ENCODE assay signal across 1 cellular context in genomic region chr3:63863150-63864007, GRCh38.
A peak's percentile ranks its signal among the peaks of the same experiment; 100 is the strongest.
TF ChIP-seq lines count a peak whose summit lies in the region.

TSS of gene ATXN7 (plus strand) at chr3:63863867. CDS start at chr3:63912599, 48,732 bp downstream.
TSS of gene THOC7 (minus strand) at chr3:63863805. CDS start at chr3:63863790, 15 bp downstream.

TF ChIP-seq in HepG2, 621 proteins besides CTCF, POLR2A, EP300 and RAD21 (continued from another document and continues in another):
- peak; percentile 24 for TF ChIP-seq HNRNPK (IDR thresholded peaks at IDR 0.05; ENCODE audit: low read depth, low read length, poor library complexity, severe bottlenecking)
- no peak for TF ChIP-seq ZNF362 (CRISPR knock-in tag; IDR thresholded peaks at IDR 0.05; ENCODE audit: borderline replicate concordance)
- peak; percentile 70; the same call in 1 of the 2 replicates for TF ChIP-seq NR2C2 (CRISPR knock-in tag; IDR thresholded peaks at IDR 0.05; ENCODE audit: borderline replicate concordance)
- TF ChIP-seq NFAT5 (CRISPR knock-in tag; IDR thresholded peaks at IDR 0.05) = 0 out of 2 replicates have a peak, but pooled peaks have one; percentile 30
- no peak for TF ChIP-seq ZNF609 (CRISPR knock-in tag; IDR thresholded peaks at IDR 0.05; ENCODE audit: borderline replicate concordance)
- TF ChIP-seq ZFP91 (CRISPR knock-in tag; IDR thresholded peaks at IDR 0.05; ENCODE audit: borderline replicate concordance) = peak; percentile 54; the same call in 1 of the 2 replicates
- TF ChIP-seq BHLHE40 (IDR thresholded peaks at IDR 0.05; ENCODE audit: low read length) = no peak
- 0 out of 2 replicates have a peak, but pooled peaks have one; percentile 75 for TF ChIP-seq ZSCAN12 (CRISPR knock-in tag; IDR thresholded peaks at IDR 0.05)
- TF ChIP-seq ZFP36L1 (CRISPR knock-in tag; IDR thresholded peaks at IDR 0.05) = no peak
- no peak for TF ChIP-seq SOX5 (CRISPR knock-in tag; IDR thresholded peaks at IDR 0.05; ENCODE audit: borderline replicate concordance)
- no peak for TF ChIP-seq TRAFD1 (CRISPR knock-in tag; IDR thresholded peaks at IDR 0.05; ENCODE audit: borderline replicate concordance)
- TF ChIP-seq ZBTB25 (CRISPR knock-in tag; IDR thresholded peaks at IDR 0.05) = no peak
- TF ChIP-seq ZSCAN25 (CRISPR knock-in tag; IDR thresholded peaks at IDR 0.05) = no peak
- no peak for TF ChIP-seq GMEB2 (CRISPR knock-in tag; IDR thresholded peaks at IDR 0.05; ENCODE audit: low read depth)
- no peak for TF ChIP-seq FUBP1 (CRISPR knock-in tag; IDR thresholded peaks at IDR 0.05; ENCODE audit: borderline replicate concordance)
- no peak for TF ChIP-seq DDIT3 (CRISPR knock-in tag; IDR thresholded peaks at IDR 0.05)
- no peak; the same call in 1 of the 2 replicates for TF ChIP-seq HOXA3 (CRISPR knock-in tag; IDR thresholded peaks at IDR 0.05)
- TF ChIP-seq ZNF121 (CRISPR knock-in tag; IDR thresholded peaks at IDR 0.05) = 0 out of 2 replicates have a peak, but pooled peaks have one; percentile 14
- TF ChIP-seq RFX3 (CRISPR knock-in tag; IDR thresholded peaks at IDR 0.05) = no peak
- no peak for TF ChIP-seq ZNF513 (CRISPR knock-in tag; conservative IDR thresholded peaks at IDR 0.05)
- TF ChIP-seq KAT8 (CRISPR knock-in tag; IDR thresholded peaks at IDR 0.05) = peak; percentile 32; the same call in 1 of the 2 replicates
- TF ChIP-seq ZNF225 (CRISPR knock-in tag; IDR thresholded peaks at IDR 0.05) = no peak
- TF ChIP-seq MNT (IDR thresholded peaks at IDR 0.05) = no peak
- TF ChIP-seq YEATS2 (CRISPR knock-in tag; IDR thresholded peaks at IDR 0.05; ENCODE audit: borderline replicate concordance) = no peak
